ENCODE assay signal across 8 cellular contexts in genomic region chr2:194166818-194167217, GRCh38.
DNase-seq lines count a peak whose midpoint lies in the region; ATAC-seq and TF ChIP-seq lines count a peak whose summit lies in the region.

No MANE protein-coding gene starts in this region.

- no peak overlapping the region for H3K4me2 ChIP-seq in osteoblast (ENCODE audit: insufficient read depth, low read length)

- peak; percentile 49 for TF ChIP-seq CTCF in AG09309 (IDR thresholded peaks at IDR 0.05; ENCODE audit: control insufficient read depth, insufficient read depth, low read depth, low read length, missing control alignments)
- TF ChIP-seq CTCF in osteoblast (IDR thresholded peaks at IDR 0.05; ENCODE audit: extremely low read depth, low read depth, low read length) = peak; percentile 39

- no peak overlapping the region for H3K27ac ChIP-seq in osteoblast (ENCODE audit: low read depth, low read length)

- no peaks in the 10 kb centered on the region for H3K27me3 ChIP-seq in osteoblast (ENCODE audit: insufficient read depth, low read length)

- DNase-seq in AG09309 (ENCODE audit: low read depth) (no peak), NCI-H345 (lab: John Stamatoyannopoulos, UW) (peak; percentile 11), cerebellar cortex (ENCODE audit: low spot score) (peak; percentile 34), osteoblast (ENCODE audit: insufficient read length, low spot score, missing footprints) (no peak), AG08395 (ENCODE audit: low spot score) (no peak)
- no peak for DNase-seq in NK-92 treated with Interleukin-12 subunit alpha and Interleukin-12 subunit beta, amount 100 ng/mL, for 24 hours (lab: John Stamatoyannopoulos, UW)

- no peaks in the 10 kb centered on the region for H3K79me2 ChIP-seq in osteoblast (ENCODE audit: insufficient read depth, low read length)

- no peaks in the 10 kb centered on the region for H4K20me1 ChIP-seq in osteoblast (ENCODE audit: insufficient read depth, low read length)

- H3K4me1 ChIP-seq in osteoblast (ENCODE audit: insufficient read depth, low read length) = no peaks in the 10 kb centered on the region

- H3K9me3 ChIP-seq in osteoblast (ENCODE audit: low read depth, low read length) = no peaks in the 10 kb centered on the region

- ATAC-seq in GM18519 (IDR thresholded peaks at IDR 0.05; ENCODE audit: low FRiP score, unreplicated experiment) (peak; percentile 80), HG02981 (IDR thresholded peaks at IDR 0.05; ENCODE audit: unreplicated experiment) (peak; percentile 85)

- no peak overlapping the region for H3K4me3 ChIP-seq in AG09309 (ENCODE audit: control insufficient read depth, low read depth, low read length)
- no peak overlapping the region for H3K4me3 ChIP-seq in osteoblast (ENCODE audit: insufficient read depth, low read length)

- H2AFZ ChIP-seq in osteoblast (ENCODE audit: low read length) = no peak overlapping the region

- no peaks in the 10 kb centered on the region for H3K36me3 ChIP-seq in osteoblast (ENCODE audit: insufficient read depth, low read length)

Comparison
In these comparisons a context has a peak if more than half of its experiments do, and no peak if none do; other contexts are left out.
1. DNase-seq: peak in NCI-H345 (single experiment) and cerebellar cortex (single experiment); none in AG09309 (single experiment), osteoblast (single experiment), NK-92 treated with Interleukin-12 subunit alpha and Interleukin-12 subunit beta, amount 100 ng/mL, for 24 hours (single experiment) and AG08395 (single experiment).